In genomic region chr10:77846718-77847311, GRCh38 we compare ENCODE assay signal across 8 cellular contexts.
DNase-seq lines count a peak whose midpoint lies in the region; ATAC-seq and TF ChIP-seq lines count a peak whose summit lies in the region.

No MANE protein-coding gene starts in this region.

- peak in 4 of 5 donors; percentile 49 to 56 (median 50) for DNase-seq in CD4-positive, alpha-beta memory T cell
- DNase-seq in LNCaP clone FGC (ENCODE audit: low read depth) (no peak), SW480 (ENCODE audit: low spot score) (peak; percentile 35), right atrium auricular region (ENCODE audit: low spot score) (peak; percentile 80), putamen (ENCODE audit: low spot score) (peak; percentile 69), GF-D8 (lab: John Stamatoyannopoulos, UW) (no peak)

- no peak overlapping the region for H3K4me3 ChIP-seq in CD4-positive, alpha-beta memory T cell (ENCODE audit: low read length in 2 of 2)
- H3K4me3 ChIP-seq in LNCaP clone FGC (ENCODE audit: low read depth, low read length) = no peak overlapping the region
- H3K4me3 ChIP-seq in right atrium auricular region = no peak overlapping the region

- H3K9me3 Mint-ChIP-seq in CD4-positive, alpha-beta memory T cell = no peaks in the 10 kb centered on the region

- no peaks in the 10 kb centered on the region for H3K4me1 ChIP-seq in CD4-positive, alpha-beta memory T cell (ENCODE audit: insufficient read depth, low read length)
- peaks cover 0 to 14% of the 10 kb centered on the region in 2 donors for H3K4me1 ChIP-seq in right atrium auricular region

- peaks cover 0 to 4% (median 0%) of the 10 kb centered on the region in 4 donors for H3K4me1 Mint-ChIP-seq in CD4-positive, alpha-beta memory T cell

- POLR2A ChIA-PET in CD4-positive, alpha-beta memory T cell (lab: Charles Lee; ENCODE audit: partially characterized antibody) = interaction anchor here (1.0 kb wide), 2 partner anchors 9 to 15 kb away, joined by 3 read pairs; no protein-coding TSS in a partner anchor

- H3K27ac ChIP-seq in CD4-positive, alpha-beta memory T cell (ENCODE audit: low read depth, low read length) = no peak overlapping the region
- H3K27ac ChIP-seq in angular gyrus (ENCODE audit: low read depth, low read length) (peak overlapping the region; percentile 29), right atrium auricular region (peak overlapping the region; percentile 35 to 57)

- H3K36me3 ChIP-seq in CD4-positive, alpha-beta memory T cell (ENCODE audit: insufficient read depth, low read length) = no peaks in the 10 kb centered on the region
- H3K36me3 ChIP-seq in right atrium auricular region = peaks cover 18% of the 10 kb centered on the region

- no peaks in the 10 kb centered on the region for H3K27me3 Mint-ChIP-seq in CD4-positive, alpha-beta memory T cell

- no peak overlapping the region for H3K4me3 Mint-ChIP-seq in CD4-positive, alpha-beta memory T cell

- CTCF ChIA-PET in CD4-positive, alpha-beta memory T cell (lab: Charles Lee; ENCODE audit: partially characterized antibody) = interaction anchor here (0.9 to 3.3 kb wide), 16 partner anchors 9 to 135 kb away, joined by 3 to 23 read pairs (median 4); no protein-coding TSS in a partner anchor

- ATAC-seq in GM19468 (IDR thresholded peaks at IDR 0.05; ENCODE audit: extremely low read depth, unreplicated experiment) = peak; percentile 38

- H3K36me3 Mint-ChIP-seq in CD4-positive, alpha-beta memory T cell = no peaks in the 10 kb centered on the region

- peak overlapping the region in 3 of 7 donors; percentile 23 to 53 (median 37) for H3K27ac Mint-ChIP-seq in CD4-positive, alpha-beta memory T cell

- no peaks in the 10 kb centered on the region for H3K27me3 ChIP-seq in CD4-positive, alpha-beta memory T cell (ENCODE audit: insufficient read depth, low read length)
- H3K27me3 ChIP-seq in right atrium auricular region = no peaks in the 10 kb centered on the region

- TF ChIP-seq CTCF in LNCaP clone FGC (IDR thresholded peaks at IDR 0.05; ENCODE audit: control insufficient read depth, extremely low read depth, insufficient read depth) (peak; percentile 92), right atrium auricular region (IDR thresholded peaks at IDR 0.05) (peak; percentile 93 to 97)

- intact Hi-C loops in CD4-positive, alpha-beta memory T cell (cut with micrococcal nuclease) = loop anchor here (5.0 kb wide), 1 partner anchor 1350 kb away; no protein-coding TSS in a partner anchor

- H3K9me3 ChIP-seq in CD4-positive, alpha-beta memory T cell (ENCODE audit: control insufficient read depth in 1 of 2, low read length in 2 of 2) = no peaks in the 10 kb centered on the region
- H3K9me3 ChIP-seq in right atrium auricular region = no peaks in the 10 kb centered on the region

Comparison
In these comparisons a context has a peak if more than half of its experiments do, and no peak if none do; other contexts are left out.
1. DNase-seq: peak in CD4-positive, alpha-beta memory T cell (4 of 5), SW480 (single experiment), right atrium auricular region (single experiment) and putamen (single experiment); none in LNCaP clone FGC (single experiment) and GF-D8 (single experiment).